8 cellular contexts compared by ENCODE assay signal in the genomic region with DNA sequence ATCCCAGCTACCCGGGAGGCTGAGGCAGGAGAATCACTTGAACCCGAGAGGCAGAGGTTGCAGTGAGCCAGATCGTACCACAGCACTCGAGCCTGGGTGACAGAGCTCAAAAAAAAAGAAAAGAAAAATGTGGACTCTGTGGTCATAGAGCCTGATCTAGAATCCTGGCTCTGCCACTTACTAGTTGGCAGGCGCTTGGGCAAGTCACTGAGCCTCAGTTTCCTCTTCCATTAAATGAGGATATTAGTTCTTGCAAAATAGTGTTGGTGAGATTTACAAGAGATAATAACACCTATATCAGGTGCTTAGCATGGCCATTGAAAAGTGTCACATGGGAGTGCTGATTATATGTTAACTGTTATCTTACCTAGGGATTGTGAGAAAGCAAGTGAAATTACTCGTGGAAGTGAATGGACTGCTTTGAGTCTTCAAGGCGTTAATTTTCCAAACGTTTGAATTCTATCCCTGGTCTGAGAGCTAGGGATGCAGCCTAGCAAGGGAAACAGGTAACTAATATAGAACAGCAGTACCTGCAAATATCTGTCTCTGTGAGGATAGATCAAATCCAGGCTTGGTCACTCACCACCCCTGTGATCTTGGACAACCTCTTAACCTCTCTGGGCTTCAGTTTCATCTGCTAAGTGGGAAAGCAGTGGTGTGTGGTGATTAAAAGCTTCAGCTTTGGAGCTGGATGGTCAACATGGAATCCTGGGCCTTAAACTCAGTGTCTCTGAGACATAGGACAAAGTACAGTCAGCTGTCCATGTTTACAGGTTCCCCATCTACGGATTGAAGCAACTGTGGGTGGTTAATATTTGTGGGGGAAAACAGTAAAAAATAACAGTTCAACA. TPM values are rescaled to one million over a fixed set of nuclear protein-coding genes. Genes with fewer than 3 reads are reported as not detected.
A peak's percentile ranks its signal among the peaks of the same experiment; 100 is the strongest.
DNase-seq lines count a peak whose midpoint lies in the region; ATAC-seq, FAIRE-seq and TF ChIP-seq lines count a peak whose summit lies in the region.

No MANE protein-coding gene starts in this region.

- ATAC-seq in upper lobe of right lung, result no peak

- no peak overlapping the region for H3K23ac ChIP-seq in mesendoderm (ENCODE audit: low read length)

- peak overlapping the region; percentile 93 for H3K4me3 Mint-ChIP-seq in activated naive CD4-positive, alpha-beta T cell treated with anti-CD3 and anti-CD28 coated beads, Interleukin-2, amount 50 U/mL, for 24 hours
- H3K4me3 Mint-ChIP-seq in astrocyte (ENCODE audit: unreplicated experiment), result peak overlapping the region; percentile 88

- intact Hi-C loops in upper lobe of right lung (cut with DNase I), result no loop called here

- H3K4me1 Mint-ChIP-seq in activated naive CD4-positive, alpha-beta T cell treated with anti-CD3 and anti-CD28 coated beads, Interleukin-2, amount 50 U/mL, for 24 hours, result peaks cover 76% of the 10 kb centered on the region
- H3K4me1 Mint-ChIP-seq in astrocyte (ENCODE audit: low read depth, unreplicated experiment), result peaks cover 13% of the 10 kb centered on the region

- H2BK5ac ChIP-seq in mesendoderm (ENCODE audit: low read length), result no peak overlapping the region

- no peaks in the 10 kb centered on the region for H3K9me3 ChIP-seq in astrocyte (ENCODE audit: insufficient read depth, low read depth, low read length)
- no peaks in the 10 kb centered on the region for H3K9me3 ChIP-seq in upper lobe of right lung

- H2AK5ac ChIP-seq in mesendoderm (ENCODE audit: low read length), result no peak overlapping the region

- H2BK120ac ChIP-seq in mesendoderm (ENCODE audit: low read depth, low read length), result no peak overlapping the region

- H3K27ac ChIP-seq in astrocyte (ENCODE audit: low read depth, low read length), result no peak overlapping the region
- no peak overlapping the region for H3K27ac ChIP-seq in mesendoderm (ENCODE audit: low read depth, low read length)
- H3K27ac ChIP-seq in upper lobe of right lung, result peak overlapping the region; percentile 93

- no peaks in the 10 kb centered on the region for H3K27me3 Mint-ChIP-seq in activated naive CD4-positive, alpha-beta T cell treated with anti-CD3 and anti-CD28 coated beads, Interleukin-2, amount 50 U/mL, for 24 hours
- H3K27me3 Mint-ChIP-seq in astrocyte (ENCODE audit: low read depth, unreplicated experiment), result no peaks in the 10 kb centered on the region

- H3K9ac ChIP-seq in astrocyte (ENCODE audit: low read length), result peak overlapping the region; percentile 87
- H3K9ac ChIP-seq in mesendoderm (ENCODE audit: low read length), result no peak overlapping the region

- no peak for DNase-seq in activated naive CD4-positive, alpha-beta T cell treated with Interleukin-2 at 50 U/mL for 16 hours
- DNase-seq in astrocyte (ENCODE audit: low read depth) (no peak), mesendoderm (no peak), upper lobe of right lung (no peak), midbrain (lab: John Stamatoyannopoulos, UW) (no peak), NOMO-1 treated with dmso at 0.1 percent for 144 hours (lab: John Stamatoyannopoulos, UW; ENCODE audit: unreplicated experiment) (no peak), hippocampal formation (lab: John Stamatoyannopoulos, UW) (no peak)

- H3K18ac ChIP-seq in mesendoderm (ENCODE audit: low read length), result no peak overlapping the region

- H3K4me3 ChIP-seq in astrocyte (ENCODE audit: insufficient read depth, low read depth, low read length), result peak overlapping the region; percentile 77
- no peak overlapping the region for H3K4me3 ChIP-seq in mesendoderm (ENCODE audit: low read length)
- peak overlapping the region; percentile 67 for H3K4me3 ChIP-seq in upper lobe of right lung

- no peak overlapping the region for H4K5ac ChIP-seq in mesendoderm (ENCODE audit: low read length)

- H3K27me3 ChIP-seq in astrocyte (ENCODE audit: insufficient read depth, low read length) (no peaks in the 10 kb centered on the region), mesendoderm (ENCODE audit: insufficient read depth, low read length, poor library complexity) (no peaks in the 10 kb centered on the region), upper lobe of right lung (no peaks in the 10 kb centered on the region)

- no peak overlapping the region for H2BK15ac ChIP-seq in mesendoderm (replicated peaks; ENCODE audit: low read depth)

- H4K20me1 ChIP-seq in astrocyte (ENCODE audit: insufficient read depth, low read length), result no peaks in the 10 kb centered on the region

- H3K4me1 ChIP-seq in astrocyte (ENCODE audit: insufficient read depth, low read length), result peaks cover 16% of the 10 kb centered on the region
- H3K4me1 ChIP-seq in mesendoderm (ENCODE audit: control insufficient read depth, low read depth, low read length), result peaks cover 2% of the 10 kb centered on the region
- peaks cover 13% of the 10 kb centered on the region for H3K4me1 ChIP-seq in upper lobe of right lung

- FAIRE-seq in astrocyte (lab: Jason Lieb, UNC), result no peak

- no peaks in the 10 kb centered on the region for H3K79me1 ChIP-seq in mesendoderm (ENCODE audit: low read length)

- peak overlapping the region; percentile 57 for H4K8ac ChIP-seq in mesendoderm (ENCODE audit: low read depth, low read length)

- H2AFZ ChIP-seq in astrocyte (ENCODE audit: low read depth, low read length), result no peak overlapping the region

- TF ChIP-seq CTCF in astrocyte (IDR thresholded peaks at IDR 0.05; ENCODE audit: insufficient read depth, low read depth, low read length) (no peak), upper lobe of right lung (IDR thresholded peaks at IDR 0.05) (no peak)

- H3K79me2 ChIP-seq in astrocyte (ENCODE audit: insufficient read depth, low read length) (peaks cover 9% of the 10 kb centered on the region), mesendoderm (ENCODE audit: control insufficient read depth, insufficient read depth, low read length) (no peaks in the 10 kb centered on the region)

- H3K36me3 ChIP-seq in astrocyte (ENCODE audit: insufficient read depth, low read length), result no peaks in the 10 kb centered on the region
- no peaks in the 10 kb centered on the region for H3K36me3 ChIP-seq in mesendoderm (ENCODE audit: control insufficient read depth, insufficient read depth, low read length)
- no peaks in the 10 kb centered on the region for H3K36me3 ChIP-seq in upper lobe of right lung

- no peak overlapping the region for H3K56ac ChIP-seq in mesendoderm (ENCODE audit: low read length)

- peak overlapping the region; percentile 97 for H3K27ac Mint-ChIP-seq in activated naive CD4-positive, alpha-beta T cell treated with anti-CD3 and anti-CD28 coated beads, Interleukin-2, amount 50 U/mL, for 24 hours
- H3K27ac Mint-ChIP-seq in astrocyte (ENCODE audit: unreplicated experiment), result no peak overlapping the region

- H3K36me3 Mint-ChIP-seq in activated naive CD4-positive, alpha-beta T cell treated with anti-CD3 and anti-CD28 coated beads, Interleukin-2, amount 50 U/mL, for 24 hours, result peaks cover 12% of the 10 kb centered on the region
- H3K36me3 Mint-ChIP-seq in astrocyte (ENCODE audit: low read depth, unreplicated experiment), result no peaks in the 10 kb centered on the region

- no CpG with 5 or more reads among the region's 9 CpGs for WGBS in mesendoderm (ENCODE audit: extremely low coverage, insufficient coverage, low lambda C conversion rate)

- no peak overlapping the region for H3K4ac ChIP-seq in mesendoderm (ENCODE audit: low read depth, low read length)

- peak overlapping the region; percentile 95 for H3K4me2 ChIP-seq in astrocyte (ENCODE audit: low read length)
- H3K4me2 ChIP-seq in mesendoderm (ENCODE audit: low read length), result no peak overlapping the region

- peaks cover 4% of the 10 kb centered on the region for H3K9me3 Mint-ChIP-seq in activated naive CD4-positive, alpha-beta T cell treated with anti-CD3 and anti-CD28 coated beads, Interleukin-2, amount 50 U/mL, for 24 hours
- peaks cover 2% of the 10 kb centered on the region for H3K9me3 Mint-ChIP-seq in astrocyte (ENCODE audit: unreplicated experiment)

RNA-seq across cellular contexts. Expression of gene NSMCE1, which starts 1.0 kb away (rescaled TPM):
- total RNA-seq in astrocyte (12.1 and 13.9 TPM in 2 replicates), upper lobe of right lung (49.2 TPM)
- polyA plus RNA-seq in mesendoderm (2013, experiment 1 of 2), result 28.5 TPM
- 28.2 TPM for polyA plus RNA-seq in mesendoderm (2013, experiment 2 of 2)

RNA-seq across cellular contexts. Expression of gene IL4R, which starts 44.2 kb away (rescaled TPM):
- total RNA-seq in astrocyte (17.5 and 17.6 TPM in 2 replicates), upper lobe of right lung (153 TPM)
- polyA plus RNA-seq in mesendoderm (2013, experiment 1 of 2), result 20.4 TPM
- polyA plus RNA-seq in mesendoderm (2013, experiment 2 of 2), result 19.9 TPM
